In genomic region chr10:28984431-28984830, GRCh38 we compare ENCODE assay signal across 8 cellular contexts.
DNase-seq lines count a peak whose midpoint lies in the region; ATAC-seq and TF ChIP-seq lines count a peak whose summit lies in the region.

No MANE protein-coding gene starts in this region.

- intact Hi-C loops in aorta (cut with DNase I), result loop anchor here in 1 of 2 donors (5.0 kb wide), 1 partner anchor 72 kb away; no protein-coding TSS in a partner anchor
- intact Hi-C loops in CD4-positive, alpha-beta T cell (cut with DNase I, micrococcal nuclease), result no loop called here

- H3K4me3 Mint-ChIP-seq in CD4-positive, alpha-beta T cell, result no peak overlapping the region

- ATAC-seq in GM19324 (IDR thresholded peaks at IDR 0.05; ENCODE audit: low FRiP score, unreplicated experiment) (peak; percentile 76), aorta (ENCODE audit: low FRiP score) (peak; percentile 96)
- ATAC-seq in CD4-positive, alpha-beta T cell (ENCODE audit: poor library complexity), result no peak

- H3K9me3 ChIP-seq in aorta (ENCODE audit: control insufficient read depth, low read length), result no peaks in the 10 kb centered on the region
- no peaks in the 10 kb centered on the region for H3K9me3 ChIP-seq in CD4-positive, alpha-beta T cell (ENCODE audit: control insufficient read depth, low read length)

- no peak for TF ChIP-seq CTCF in CD4-positive, alpha-beta T cell (IDR thresholded peaks at IDR 0.05)

- DNase-seq in AML-193 (lab: John Stamatoyannopoulos, UW) (peak; percentile 22 to 42), M059J (ENCODE audit: low read depth) (peak; percentile 80), astrocyte of the hippocampus (ENCODE audit: low read depth, low spot score) (peak; percentile 95), kidney glomerular epithelial cell (lab: John Stamatoyannopoulos, UW) (peak; percentile 71), aorta (peak; percentile 94 to 96), NCI-H187 treated with DMSO at 0.1 percent for 48 hours (lab: John Stamatoyannopoulos, UW) (no peak)
- DNase-seq in CD4-positive, alpha-beta T cell, result no peak

- H3K4me1 Mint-ChIP-seq in CD4-positive, alpha-beta T cell (ENCODE audit: low read depth), result no peaks in the 10 kb centered on the region

- CTCF ChIA-PET in CD4-positive, alpha-beta T cell (lab: Charles Lee), result no interaction called here

- POLR2A ChIA-PET in CD4-positive, alpha-beta T cell (lab: Charles Lee), result no interaction called here

- no peak overlapping the region for H3K27ac Mint-ChIP-seq in CD4-positive, alpha-beta T cell

- no peaks in the 10 kb centered on the region for H3K36me3 ChIP-seq in aorta (ENCODE audit: control insufficient read depth in 1 of 2, insufficient read depth in 2 of 2, low read length in 1 of 2)

- H3K4me1 ChIP-seq in aorta (ENCODE audit: control insufficient read depth in 1 of 2, insufficient read depth in 2 of 2, low read length in 2 of 2), result peaks cover 0 to 4% of the 10 kb centered on the region in 2 donors

- H3K27me3 ChIP-seq in aorta (ENCODE audit: control insufficient read depth in 1 of 2, insufficient read depth in 2 of 2, low read length in 1 of 2), result no peaks in the 10 kb centered on the region
- no peaks in the 10 kb centered on the region for H3K27me3 ChIP-seq in CD4-positive, alpha-beta T cell (ENCODE audit: control insufficient read depth, insufficient read depth, low read length)

- H3K4me3 ChIP-seq in aorta (ENCODE audit: low read length in 2 of 2), result no peak overlapping the region

- peaks cover 9% of the 10 kb centered on the region for H3K27me3 Mint-ChIP-seq in CD4-positive, alpha-beta T cell

- WGBS in aorta, 2 donors, result 6 to 11% methylated on average over 6 of the region's 6 CpGs

- no peak overlapping the region for H3K27ac ChIP-seq in aorta (ENCODE audit: low read depth in 1 of 2, low read length in 2 of 2)
- H3K27ac ChIP-seq in CD4-positive, alpha-beta T cell (ENCODE audit: low read depth, low read length), result no peak overlapping the region

- no peaks in the 10 kb centered on the region for H3K36me3 Mint-ChIP-seq in CD4-positive, alpha-beta T cell (ENCODE audit: low read depth)

- H3K9me3 Mint-ChIP-seq in CD4-positive, alpha-beta T cell, result no peaks in the 10 kb centered on the region

Comparison
In these comparisons a context has a peak if more than half of its experiments do, and no peak if none do; other contexts are left out.
1. DNase-seq: peak in AML-193 (2 of 2), M059J (single experiment), astrocyte of the hippocampus (single experiment), kidney glomerular epithelial cell (single experiment) and aorta (2 of 2); none in NCI-H187 treated with DMSO at 0.1 percent for 48 hours (single experiment) and CD4-positive, alpha-beta T cell (0 of 10).